Comparison of ENCODE assay signal across 8 cellular contexts in the genomic region with DNA sequence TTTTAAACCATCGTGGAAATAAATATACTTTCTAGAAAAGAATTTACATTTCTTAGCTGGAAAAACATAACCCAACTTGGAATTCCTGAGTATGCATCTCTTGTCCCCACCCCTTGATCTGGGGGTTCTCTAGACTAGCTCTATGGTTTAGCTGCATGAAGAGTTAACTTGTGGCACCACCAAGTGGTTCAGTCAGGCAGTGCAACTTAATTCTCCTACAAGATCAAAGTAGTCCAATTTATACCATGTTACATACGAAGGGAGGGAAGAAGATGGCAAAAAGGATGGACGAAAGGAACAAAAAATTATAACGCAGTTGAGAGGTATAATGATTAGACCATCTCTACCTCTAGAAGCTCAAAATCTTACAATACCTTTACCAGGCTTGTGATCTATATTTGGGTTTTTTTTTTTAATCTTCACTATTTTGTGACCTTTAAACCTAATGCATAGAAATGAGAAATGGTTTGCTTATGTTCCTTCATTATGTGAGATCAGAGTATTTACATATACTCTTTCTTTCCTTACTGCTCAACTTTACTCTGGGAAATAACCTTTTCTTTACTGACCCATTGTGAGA. TPM values are rescaled to one million over a fixed set of nuclear protein-coding genes. Genes with fewer than 3 reads are reported as not detected.
DNase-seq lines count a peak whose midpoint lies in the region; ATAC-seq, FAIRE-seq and TF ChIP-seq lines count a peak whose summit lies in the region.

No MANE protein-coding gene starts in this region.

- TF ChIP-seq RAD21 in HepG2 (CRISPR knock-in tag; IDR thresholded peaks at IDR 0.05) = no peak

- 81% methylated on average over 4 of the region's 4 CpGs for WGBS in HepG2 (ENCODE audit: low lambda C conversion rate)

- TF ChIP-seq POLR2A in HepG2 (IDR thresholded peaks at IDR 0.05; ENCODE audit: insufficient read depth in 1 of 2, low read depth in 2 of 2, low read length in 2 of 2) = no peak

- peaks cover 9% of the 10 kb centered on the region; the same call in 1 of the 2 replicates for H4K20me1 ChIP-seq in HepG2 (ENCODE audit: insufficient read depth, low read length)

- no peaks in the 10 kb centered on the region for H3K27me3 Mint-ChIP-seq in activated B cell treated with CpG ODN at 0.5 μM for 24 hours
- H3K27me3 Mint-ChIP-seq in central memory CD8-positive, alpha-beta T cell = no peaks in the 10 kb centered on the region

- no peak overlapping the region for H3K27ac ChIP-seq in HepG2 (ENCODE audit: extremely low read length, insufficient read depth, low read length)

- no peak for DNase-seq in Right ventricle myocardium superior
- DNase-seq in Right ventricle myocardium inferior (ENCODE audit: missing footprints) = no peak
- peak; percentile 54 to 66 for DNase-seq in NCI-H2081 (lab: John Stamatoyannopoulos, UW)
- DNase-seq in activated B cell treated with CpG ODN at 0.5 μM for 24 hours = no peak
- DNase-seq in central memory CD8-positive, alpha-beta T cell (ENCODE audit: low spot score in 2 of 2) = peak; percentile 25 to 27
- peak; percentile 48 for DNase-seq in HepG2 (ENCODE audit: low spot score)
- peak; percentile 23 to 45 (median 26) for DNase-seq in stimulated activated CD4-positive, alpha-beta T cell treated with anti-CD3 and anti-CD28 coated beads, TNF-alpha, amount 100 ng/mL, for 4 hours (ENCODE audit: low read depth in 3 of 3)

- H3K36me3 ChIP-seq in HepG2 (replicated peaks in 1 of 2; ENCODE audit: control insufficient read depth in 1 of 2, insufficient read depth in 2 of 2, low read length in 2 of 2) = peaks cover 4 to 31% of the 10 kb centered on the region in 2 experiments

- no peaks in the 10 kb centered on the region for H3K4me1 ChIP-seq in HepG2 (ENCODE audit: insufficient read depth, low read length)

- no peaks in the 10 kb centered on the region for H3K27me3 ChIP-seq in HepG2 (ENCODE audit: control insufficient read depth in 1 of 2, insufficient read depth in 2 of 2, low read length in 2 of 2)

- H3K4me3 ChIP-seq in HepG2 (replicated peaks in 1 of 3; ENCODE audit: insufficient read depth in 1 of 3, low read depth in 2 of 3, low read length in 3 of 3) = no peak overlapping the region

- no peaks in the 10 kb centered on the region for H3K4me1 Mint-ChIP-seq in activated B cell treated with CpG ODN at 0.5 μM for 24 hours
- H3K4me1 Mint-ChIP-seq in central memory CD8-positive, alpha-beta T cell = no peaks in the 10 kb centered on the region

- H3K9ac ChIP-seq in HepG2 (ENCODE audit: insufficient read depth, low read depth, low read length) = no peak overlapping the region

- peaks cover 33% of the 10 kb centered on the region for H3K36me3 Mint-ChIP-seq in activated B cell treated with CpG ODN at 0.5 μM for 24 hours (ENCODE audit: low read depth)
- H3K36me3 Mint-ChIP-seq in central memory CD8-positive, alpha-beta T cell (ENCODE audit: insufficient read depth) = peaks cover 3% of the 10 kb centered on the region

- no peak for TF ChIP-seq EP300 in HepG2 (IDR thresholded peaks at IDR 0.05; ENCODE audit: low read depth in 2 of 2, low read length in 2 of 2)
- TF ChIP-seq EP300 in HepG2 (CRISPR knock-in tag; IDR thresholded peaks at IDR 0.05; ENCODE audit: borderline replicate concordance) = no peak

- CTCF ChIA-PET in activated B cell treated with CpG ODN at 0.5 μM for 24 hours (lab: Charles Lee) = interaction anchor here (0.6 to 1.9 kb wide), 16 partner anchors 9 to 486 kb away, joined by 3 to 14 read pairs (median 4); no protein-coding TSS in a partner anchor
- CTCF ChIA-PET in HepG2 (lab: Yijun Ruan, JAX; ENCODE audit: low intra/inter-chr PET ratio, low total read pairs) = interaction anchor here (1.7 to 4.2 kb wide), 2 partner anchors 27 to 185 kb away, joined by 6 to 19 read pairs; no protein-coding TSS in a partner anchor

- POLR2A ChIA-PET in activated B cell treated with CpG ODN at 0.5 μM for 24 hours (lab: Charles Lee) = interaction anchor here (0.5 to 0.7 kb wide), 2 partner anchors 540 to 1737 kb away, joined by 3 to 4 read pairs; a partner anchor contains a TSS
- POLR2A ChIA-PET in HepG2 (lab: Yijun Ruan, JAX) = interaction anchor here (0.8 kb wide), 1 partner anchor 22 kb away, joined by 3 read pairs; no protein-coding TSS in a partner anchor

- no peak for TF ChIP-seq CTCF in activated B cell treated with CpG ODN at 0.5 μM for 24 hours (IDR thresholded peaks at IDR 0.05)
- peak; percentile 69 for TF ChIP-seq CTCF in HepG2 (CRISPR knock-in tag; IDR thresholded peaks at IDR 0.05)

- no peaks in the 10 kb centered on the region for H3K9me3 ChIP-seq in HepG2 (ENCODE audit: low read length)

- no peaks in the 10 kb centered on the region for H3K79me2 ChIP-seq in HepG2 (ENCODE audit: insufficient read depth, low read length)

- H3K4me2 ChIP-seq in HepG2 (ENCODE audit: low read depth, low read length) = no peak overlapping the region

- in situ Hi-C loops in HepG2 (cut with HindIII; ENCODE audit: extremely low pct_ligation_motif_present, low pct_unique_long_range_greater_than_20kb) = no loop called here

- FAIRE-seq in HepG2 (lab: Jason Lieb, UNC) = peak; percentile 70

- H3K27ac Mint-ChIP-seq in activated B cell treated with CpG ODN at 0.5 μM for 24 hours = no peak overlapping the region
- no peak overlapping the region for H3K27ac Mint-ChIP-seq in central memory CD8-positive, alpha-beta T cell (ENCODE audit: low read depth)

- no peak overlapping the region for H2AFZ ChIP-seq in HepG2 (ENCODE audit: low read length)

- H3K4me3 Mint-ChIP-seq in activated B cell treated with CpG ODN at 0.5 μM for 24 hours = no peak overlapping the region
- H3K4me3 Mint-ChIP-seq in central memory CD8-positive, alpha-beta T cell = no peak overlapping the region

- no TSS peak for BruUV-seq in HepG2 (replicated peaks; lab: Mats Ljungman, UMichigan)

- intact Hi-C loops in Right ventricle myocardium superior (cut with DNase I) (no loop called here), Right ventricle myocardium inferior (cut with DNase I) (loop anchor here (5.0 to 10.0 kb wide), 2 partner anchors 275 to 347 kb away; no protein-coding TSS in a partner anchor), activated B cell treated with CpG ODN at 0.5 μM for 24 hours (cut with micrococcal nuclease) (loop anchor here (1.0 to 2.0 kb wide), 3 partner anchors 275 to 433 kb away; no protein-coding TSS in a partner anchor), HepG2 (cut with micrococcal nuclease; ENCODE audit: unreplicated experiment) (loop anchor here (1.0 to 5.0 kb wide), 4 partner anchors 27 to 350 kb away; no protein-coding TSS in a partner anchor)

- no peaks in the 10 kb centered on the region for H3K9me3 Mint-ChIP-seq in activated B cell treated with CpG ODN at 0.5 μM for 24 hours
- H3K9me3 Mint-ChIP-seq in central memory CD8-positive, alpha-beta T cell = no peaks in the 10 kb centered on the region

- ATAC-seq in Right ventricle myocardium superior (ENCODE audit: poor library complexity) = peak; percentile 82
- ATAC-seq in Right ventricle myocardium inferior = no peak
- ATAC-seq in HG02759 (IDR thresholded peaks at IDR 0.05; ENCODE audit: unreplicated experiment) = peak; percentile 89
- peak; percentile 64 for ATAC-seq in activated B cell treated with CpG ODN at 0.5 μM for 24 hours (ENCODE audit: low read depth)
- peak; percentile 58 for ATAC-seq in central memory CD8-positive, alpha-beta T cell (replicated peaks; ENCODE audit: extremely low read depth, poor library complexity, severe bottlenecking)
- peak; percentile 89 for ATAC-seq in HepG2

TF ChIP-seq in HepG2, 621 proteins besides CTCF, POLR2A, EP300 and RAD21 (continues in another document):
- TF ChIP-seq SMC3 (IDR thresholded peaks at IDR 0.05; ENCODE audit: low read length) (peak; percentile 27; the same call in 1 of the 2 replicates), U2AF2 (IDR thresholded peaks at IDR 0.05; ENCODE audit: low read depth, low read length) (no peak), STAG1 (CRISPR knock-in tag; IDR thresholded peaks at IDR 0.05) (peak; percentile 72), ZNF782 (CRISPR knock-in tag; IDR thresholded peaks at IDR 0.05; ENCODE audit: borderline replicate concordance) (no peak)

RNA-seq across cellular contexts. Expression of a gene that starts 28.5 kb away (rescaled TPM):
- 14.7 TPM for total RNA-seq in Right ventricle myocardium superior
- total RNA-seq in Right ventricle myocardium inferior = 14.2 TPM
- 28.3 and 40.5 TPM in 2 replicates for total RNA-seq in activated B cell treated with CpG ODN at 0.5 μM for 24 hours
- 36.1 and 49.6 TPM in 2 replicates for total RNA-seq in HepG2 (2016; rRNA removed; fragmentation: Illumina TruSeq; extraction: Trizol)
- 15.2 and 24.7 TPM in 2 replicates for total RNA-seq in HepG2 (2016; cell fraction: cytosol; rRNA removed; fragmentation: Illumina TruSeq; extraction: Trizol; ENCODE audit: low read depth)
- 39.0 and 48.6 TPM in 2 replicates for total RNA-seq in HepG2 (2016; cell fraction: insoluble cytoplasmic fraction; rRNA removed; fragmentation: Illumina TruSeq; extraction: Trizol)
- 27.0 and 33.2 TPM in 2 replicates for total RNA-seq in HepG2 (2016; cell fraction: membrane; rRNA removed; fragmentation: Illumina TruSeq; extraction: Trizol)
- 30.6 and 31.1 TPM in 2 replicates for total RNA-seq in HepG2 (2016; cell fraction: nucleus; rRNA removed; fragmentation: Illumina TruSeq; extraction: Trizol)
- polyA plus RNA-seq in HepG2 (2011; rRNA removed) = 16.5 and 17.8 TPM in 2 replicates
- polyA plus RNA-seq in HepG2 (2011; cell fraction: cytosol; rRNA removed) = 11.7 and 19.8 TPM in 2 replicates
- polyA plus RNA-seq in HepG2 (2011; cell fraction: nucleus; rRNA removed) = 6.1 and 12.5 TPM in 2 replicates
- 14.3 and 14.6 TPM in 2 replicates for polyA plus RNA-seq in HepG2 (2012)
- polyA plus RNA-seq in HepG2 (2016; cell fraction: cytosol; fragmentation: Illumina TruSeq; extraction: Trizol; ENCODE audit: low read depth) = 10.4 and 19.4 TPM in 2 replicates
- 35.9 and 40.1 TPM in 2 replicates for polyA plus RNA-seq in HepG2 (2016; cell fraction: insoluble cytoplasmic fraction; fragmentation: Illumina TruSeq; extraction: Trizol; ENCODE audit: low read depth)
- polyA plus RNA-seq in HepG2 (2016; cell fraction: membrane; fragmentation: Illumina TruSeq; extraction: Trizol; ENCODE audit: low read depth) = 16.7 and 27.6 TPM in 2 replicates
- polyA plus RNA-seq in HepG2 (2016; cell fraction: nucleus; fragmentation: Illumina TruSeq; extraction: Trizol; ENCODE audit: insufficient read depth, low read depth) = 18.5 and 20.8 TPM in 2 replicates
- 4.2 and 6.8 TPM in 2 replicates for polyA minus RNA-seq in HepG2 (2011; rRNA and poly(A)+ RNA removed; ENCODE audit: low replicate concordance)
- polyA minus RNA-seq in HepG2 (2011; cell fraction: cytosol; rRNA and poly(A)+ RNA removed) = 6.9 and 7.4 TPM in 2 replicates
- polyA minus RNA-seq in HepG2 (2011; cell fraction: nucleus; rRNA and poly(A)+ RNA removed) = 22.1 and 29.3 TPM in 2 replicates

Comparison
In these comparisons a context has a peak if more than half of its experiments do, and no peak if none do; other contexts are left out.
1. DNase-seq: peak in NCI-H2081 (2 of 2), central memory CD8-positive, alpha-beta T cell (2 of 2), HepG2 (single experiment) and stimulated activated CD4-positive, alpha-beta T cell treated with anti-CD3 and anti-CD28 coated beads, TNF-alpha, amount 100 ng/mL, for 4 hours (3 of 3); none in Right ventricle myocardium superior (single experiment), Right ventricle myocardium inferior (single experiment) and activated B cell treated with CpG ODN at 0.5 μM for 24 hours (single experiment).